27 cellular contexts compared by ENCODE assay signal in the genomic region with DNA sequence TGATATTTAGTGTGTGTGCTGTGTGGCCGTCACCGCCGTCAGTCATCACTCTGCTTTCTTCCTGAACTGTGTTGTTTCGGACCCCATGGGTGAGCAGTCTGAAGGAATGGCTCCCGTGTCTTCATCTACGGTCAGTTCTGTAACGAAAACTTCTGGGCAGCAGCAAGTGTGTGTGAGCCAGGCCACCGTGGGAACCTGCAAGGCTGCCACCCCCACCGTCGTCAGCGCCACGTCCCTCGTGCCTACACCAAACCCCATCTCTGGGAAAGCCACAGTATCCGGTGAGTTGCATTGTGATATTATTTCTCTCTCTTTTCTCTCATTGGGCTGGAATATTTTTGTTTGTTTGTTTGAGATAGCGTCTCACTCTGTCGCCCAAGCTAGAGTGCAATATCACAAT. TPM values are rescaled to one million over a fixed set of nuclear protein-coding genes. Genes with fewer than 3 reads are reported as not detected.
"Had no signal": no experiment of that assay in that cellular context is flagged by ENCODE, and none has a peak within 500 bp of the region (broad histone marks: within the 10 kb centered on the region; RNA-seq: fewer than 3 reads in every experiment).

No MANE protein-coding gene starts in this region.

- H3K27ac ChIP-seq: heart right ventricle, left lung, pancreas, prostate gland, skin epidermis, thyroid gland, transverse colon, upper lobe of left lung had no signal

- H3K4me1 Mint-ChIP-seq: immature natural killer cell; stimulated activated effector memory CD8-positive, alpha-beta T cell treated with anti-CD3 and anti-CD28 coated beads, Interleukin-12 subunit alpha, Interleukin-12 subunit beta, amount 100 ng/mL, for 72 hours had no signal

- H3K27me3 Mint-ChIP-seq: naive thymus-derived CD4-positive, alpha-beta T cell; natural killer cell treated with Interleukin-12 subunit alpha and Interleukin-12 subunit beta and Interleukin-15 and Interleukin-18, amount 100 ng/mL, for 72 hours; stimulated activated naive CD8-positive, alpha-beta T cell treated with anti-CD3 and anti-CD28 coated beads, Interleukin-15, amount 100 ng/mL, for 72 hours had no signal

- H3K36me3 ChIP-seq: prostate gland had no signal

- H3K4me3 ChIP-seq: heart right ventricle, left lung, lung, mucosa of descending colon, pancreas, prostate gland, skin epidermis, thyroid gland, transverse colon, upper lobe of left lung had no signal

- H3K27ac Mint-ChIP-seq: natural killer cell treated with Interleukin-12 subunit alpha and Interleukin-12 subunit beta and Interleukin-15 and Interleukin-18, amount 100 ng/mL, for 72 hours; stimulated activated effector memory CD8-positive, alpha-beta T cell treated with anti-CD3 and anti-CD28 coated beads, Interleukin-12 subunit alpha, Interleukin-12 subunit beta, amount 100 ng/mL, for 72 hours; stimulated activated naive CD8-positive, alpha-beta T cell treated with anti-CD3 and anti-CD28 coated beads, Interleukin-15, amount 100 ng/mL, for 72 hours had no signal

- H3K27me3 ChIP-seq: heart right ventricle, left lung, pancreas, thyroid gland, transverse colon, upper lobe of left lung had no signal

- ATAC-seq: heart right ventricle; left colon; left lung; mucosa of descending colon; naive thymus-derived CD4-positive, alpha-beta T cell; natural killer cell treated with Interleukin-12 subunit alpha and Interleukin-12 subunit beta and Interleukin-15 and Interleukin-18, amount 100 ng/mL, for 72 hours; right cardiac atrium; sciatic nerve; stimulated activated effector memory CD8-positive, alpha-beta T cell treated with anti-CD3 and anti-CD28 coated beads, Interleukin-12 subunit alpha, Interleukin-12 subunit beta, amount 100 ng/mL, for 72 hours; stimulated activated naive CD8-positive, alpha-beta T cell treated with anti-CD3 and anti-CD28 coated beads, Interleukin-15, amount 100 ng/mL, for 72 hours had no signal

- H3K9me3 ChIP-seq: heart right ventricle, left lung, mucosa of descending colon, pancreas, prostate gland, thyroid gland, transverse colon, upper lobe of left lung had no signal

- DNase-seq: heart right ventricle; hippocampal formation; immature natural killer cell; kidney; left colon; left lung; midbrain; mucosa of descending colon; naive thymus-derived CD4-positive, alpha-beta T cell; nucleus accumbens; pancreas; posterior cingulate gyrus; retina; right cardiac atrium; stimulated activated CD4-positive, alpha-beta T cell treated with anti-CD3 and anti-CD28 coated beads, Interleukin-4, amount 100 ng/mL, for 24 hours; stimulated activated naive CD4-positive, alpha-beta T cell; stimulated activated naive CD8-positive, alpha-beta T cell treated with anti-CD3 and anti-CD28 coated beads, Interleukin-15, amount 100 ng/mL, for 72 hours; substantia nigra; thyroid gland; transverse colon had no signal

- H3K4me1 ChIP-seq: left lung, pancreas, prostate gland, thyroid gland, transverse colon, upper lobe of left lung had no signal

- H3K9me3 Mint-ChIP-seq: immature natural killer cell; natural killer cell treated with Interleukin-12 subunit alpha and Interleukin-12 subunit beta and Interleukin-15 and Interleukin-18, amount 100 ng/mL, for 72 hours; stimulated activated effector memory CD8-positive, alpha-beta T cell treated with anti-CD3 and anti-CD28 coated beads, Interleukin-12 subunit alpha, Interleukin-12 subunit beta, amount 100 ng/mL, for 72 hours; stimulated activated naive CD8-positive, alpha-beta T cell treated with anti-CD3 and anti-CD28 coated beads, Interleukin-15, amount 100 ng/mL, for 72 hours had no signal

- H3K4me3 Mint-ChIP-seq: immature natural killer cell; naive thymus-derived CD4-positive, alpha-beta T cell; natural killer cell treated with Interleukin-12 subunit alpha and Interleukin-12 subunit beta and Interleukin-15 and Interleukin-18, amount 100 ng/mL, for 72 hours; stimulated activated effector memory CD8-positive, alpha-beta T cell treated with anti-CD3 and anti-CD28 coated beads, Interleukin-12 subunit alpha, Interleukin-12 subunit beta, amount 100 ng/mL, for 72 hours; stimulated activated naive CD8-positive, alpha-beta T cell treated with anti-CD3 and anti-CD28 coated beads, Interleukin-15, amount 100 ng/mL, for 72 hours had no signal

RNA-seq across cellular contexts. Expression of a gene that starts 34.7 kb away (rescaled TPM):
- polyA plus RNA-seq: immature natural killer cell; naive thymus-derived CD4-positive, alpha-beta T cell had no signal
